18 cellular contexts compared by ENCODE assay signal in genomic region chr2:47307066-47307465, GRCh38.
DNase-seq lines count a peak whose midpoint lies in the region; ATAC-seq, FAIRE-seq and TF ChIP-seq lines count a peak whose summit lies in the region.
"Had no signal": no experiment of that assay in that cellular context is flagged by ENCODE, and none has a peak within 500 bp of the region (broad histone marks: within the 10 kb centered on the region; RNA-seq: fewer than 3 reads in every experiment).

No MANE protein-coding gene starts in this region.

- H3K9ac ChIP-seq in endothelial cell of umbilical vein (replicated peaks; ENCODE audit: extremely low read depth, insufficient read depth, low read length): no peak overlapping the region

- intact Hi-C loops in endothelial cell of umbilical vein (cut with micrococcal nuclease): no loop called here
- intact Hi-C loops in CD14-positive monocyte (cut with micrococcal nuclease): no loop called here
- intact Hi-C loops in thyroid gland (cut with DNase I): no loop called here

- TF ChIP-seq EP300 in A549 (IDR thresholded peaks at IDR 0.05) (no peak), Ishikawa (IDR thresholded peaks at IDR 0.05; ENCODE audit: borderline replicate concordance) (no peak)

- H3K36me3 ChIP-seq in endothelial cell of umbilical vein (ENCODE audit: control insufficient read depth in 2 of 2, extremely low read depth in 1 of 2, insufficient read depth in 2 of 2, low read length in 2 of 2): no peaks in the 10 kb centered on the region
- no peaks in the 10 kb centered on the region for H3K36me3 ChIP-seq in thyroid gland
- H3K36me3 ChIP-seq: uterus had no signal

- BruUV-seq in endothelial cell of umbilical vein (replicated peaks; lab: Mats Ljungman, UMichigan): no TSS peak

- TF ChIP-seq POLR2A in A549 (IDR thresholded peaks at IDR 0.05; ENCODE audit: low read length): no peak
- TF ChIP-seq POLR2A in endothelial cell of umbilical vein (IDR thresholded peaks at IDR 0.05; ENCODE audit: low read depth, low read length): no peak
- TF ChIP-seq POLR2A in thyroid gland (IDR thresholded peaks at IDR 0.05): no peak

- FAIRE-seq in A549 (lab: Jason Lieb, UNC): no peak
- FAIRE-seq in endothelial cell of umbilical vein (lab: Jason Lieb, UNC): no peak
- FAIRE-seq: G401.6, GM18507, small intestine had no signal

- peaks cover 0 to 1% of the 10 kb centered on the region in 2 experiments for H3K27me3 ChIP-seq in endothelial cell of umbilical vein (ENCODE audit: control insufficient read depth in 2 of 2, insufficient read depth in 2 of 2, low read length in 2 of 2)
- no peaks in the 10 kb centered on the region for H3K27me3 ChIP-seq in thyroid gland
- H3K27me3 ChIP-seq: uterus had no signal

- no peak overlapping the region for H2AFZ ChIP-seq in endothelial cell of umbilical vein (ENCODE audit: low read depth, low read length)

- POLR2A ChIA-PET in A549 (lab: Yijun Ruan, JAX) (no interaction called here), endothelial cell of umbilical vein (lab: Charles Lee) (no interaction called here)

- H3K4me3 ChIP-seq in A549 (no peak overlapping the region), endothelial cell of umbilical vein (replicated peaks in 1 of 3; ENCODE audit: insufficient read depth in 1 of 3, low read depth in 1 of 3, low read length in 3 of 3) (no peak overlapping the region), thyroid gland (replicated peaks in 1 of 3) (no peak overlapping the region)
- H3K4me3 ChIP-seq: uterus had no signal

- H4K20me1 ChIP-seq in endothelial cell of umbilical vein (replicated peaks; ENCODE audit: control insufficient read depth, extremely low read depth, insufficient read depth, low read length): no peaks in the 10 kb centered on the region

- no peaks in the 10 kb centered on the region for H3K9me1 ChIP-seq in endothelial cell of umbilical vein (replicated peaks; ENCODE audit: control insufficient read depth, extremely low read depth, insufficient read depth, low read length)

- no peaks in the 10 kb centered on the region for H3K9me3 ChIP-seq in A549
- no peaks in the 10 kb centered on the region for H3K9me3 ChIP-seq in endothelial cell of umbilical vein (replicated peaks; ENCODE audit: control insufficient read depth, insufficient read depth, low read length)
- no peaks in the 10 kb centered on the region for H3K9me3 ChIP-seq in thyroid gland
- H3K9me3 ChIP-seq: uterus had no signal

- dilution Hi-C loops in endothelial cell of umbilical vein (cut with MboI; ENCODE audit: extremely low pct_ligation_motif_present, low sequenced_read_pairs): no loop called here

- H3K4me1 ChIP-seq in A549: peaks cover 79% of the 10 kb centered on the region
- H3K4me1 ChIP-seq in endothelial cell of umbilical vein (ENCODE audit: control insufficient read depth, extremely low read depth, insufficient read depth, low read length): no peaks in the 10 kb centered on the region
- peaks cover 12 to 30% of the 10 kb centered on the region in 2 donors for H3K4me1 ChIP-seq in thyroid gland
- H3K4me1 ChIP-seq: uterus had no signal

- H3K4me2 ChIP-seq in A549 (no peak overlapping the region), endothelial cell of umbilical vein (ENCODE audit: insufficient read depth, low read length) (no peak overlapping the region)

- H3K27ac Mint-ChIP-seq in CD14-positive monocyte: no peak overlapping the region
- H3K27ac Mint-ChIP-seq: activated CD8-positive, alpha-beta memory T cell treated with anti-CD3 and anti-CD28 coated beads, Interleukin-2, amount 10 ng/mL, durations not matched to agents 7 days and 5 days; activated naive CD4-positive, alpha-beta T cell treated with anti-CD3 and anti-CD28 coated beads, Interleukin-2, amount 50 U/mL, for 72 hours had no signal

- CTCF ChIA-PET in A549 (lab: Yijun Ruan, JAX): interaction anchor here (0.7 to 9.8 kb wide), 7 partner anchors 8 to 124 kb away, joined by 3 to 113 read pairs (median 3); no protein-coding TSS in a partner anchor
- CTCF ChIA-PET in endothelial cell of umbilical vein (lab: Charles Lee): interaction anchor here (0.8 to 4.4 kb wide), 8 partner anchors 8 to 317 kb away, joined by 3 to 22 read pairs (median 3); no protein-coding TSS in a partner anchor

- H3K27me3 Mint-ChIP-seq in CD14-positive monocyte (ENCODE audit: low read depth in 3 of 3): peaks cover 0 to 2% (median 0%) of the 10 kb centered on the region in 3 donors
- H3K27me3 Mint-ChIP-seq: dendritic cell treated with granulocyte-macrophage colony-stimulating factor and Interleukin-4, amounts not matched to agents 40 ng/mL and 50 ng/mL, for 4 days had no signal

- no peak for ATAC-seq in A549
- ATAC-seq in GM18861 (IDR thresholded peaks at IDR 0.05; ENCODE audit: unreplicated experiment): no peak
- no peak for ATAC-seq in GM19455 (IDR thresholded peaks at IDR 0.05; ENCODE audit: unreplicated experiment)
- ATAC-seq: activated CD8-positive, alpha-beta memory T cell treated with anti-CD3 and anti-CD28 coated beads, Interleukin-2, amount 10 ng/mL, durations not matched to agents 7 days and 5 days; activated naive CD4-positive, alpha-beta T cell treated with anti-CD3 and anti-CD28 coated beads, Interleukin-2, amount 50 U/mL, for 72 hours had no signal

- H3K36me3 Mint-ChIP-seq in CD14-positive monocyte: peaks cover 2 to 5% of the 10 kb centered on the region in 2 donors
- H3K36me3 Mint-ChIP-seq: activated CD8-positive, alpha-beta memory T cell treated with anti-CD3 and anti-CD28 coated beads, Interleukin-2, amount 10 ng/mL, durations not matched to agents 7 days and 5 days; activated naive CD4-positive, alpha-beta T cell treated with anti-CD3 and anti-CD28 coated beads, Interleukin-2, amount 50 U/mL, for 72 hours had no signal

- H3K79me2 ChIP-seq in endothelial cell of umbilical vein (ENCODE audit: control insufficient read depth, insufficient read depth, low read length): no peaks in the 10 kb centered on the region

- no peaks in the 10 kb centered on the region for H3K9me3 Mint-ChIP-seq in CD14-positive monocyte
- H3K9me3 Mint-ChIP-seq: activated naive CD4-positive, alpha-beta T cell treated with anti-CD3 and anti-CD28 coated beads, Interleukin-2, amount 50 U/mL, for 72 hours; dendritic cell treated with granulocyte-macrophage colony-stimulating factor and Interleukin-4, amounts not matched to agents 40 ng/mL and 50 ng/mL, for 4 days had no signal

- no peak for TF ChIP-seq RAD21 in A549 (conservative IDR thresholded peaks at IDR 0.05 in 1 of 2, IDR thresholded peaks at IDR 0.05 in 1 of 2)
- no peak for TF ChIP-seq RAD21 in Ishikawa (IDR thresholded peaks at IDR 0.05; ENCODE audit: low read depth)

- H3K27ac ChIP-seq in A549: peak overlapping the region; percentile 78 to 83; a peak in 2 of 6 replicates
- H3K27ac ChIP-seq in endothelial cell of umbilical vein (ENCODE audit: insufficient read depth, low read depth, low read length): no peak overlapping the region
- no peak overlapping the region for H3K27ac ChIP-seq in thyroid gland
- H3K27ac ChIP-seq: uterus had no signal

- no peak for TF ChIP-seq CTCF in A549 (IDR thresholded peaks at IDR 0.05)
- no peak for TF ChIP-seq CTCF in endothelial cell of umbilical vein (IDR thresholded peaks at IDR 0.05; ENCODE audit: extremely low read depth in 1 of 2, insufficient read depth in 1 of 2, low read depth in 1 of 2, low read length in 2 of 2)
- no peak for TF ChIP-seq CTCF in CD14-positive monocyte (IDR thresholded peaks at IDR 0.05)
- TF ChIP-seq CTCF in thyroid gland (IDR thresholded peaks at IDR 0.05): no peak

- DNase-seq in A549 (ENCODE audit: low read depth in 1 of 2, low spot score in 1 of 2): no peak
- DNase-seq in NCI-H748 (lab: John Stamatoyannopoulos, UW; ENCODE audit: unreplicated experiment): peak; percentile 70
- DNase-seq in endothelial cell of umbilical vein (ENCODE audit: low read depth, low spot score): peak; percentile 7
- DNase-seq in CD14-positive monocyte (ENCODE audit: low spot score): no peak
- no peak for DNase-seq in thyroid gland
- DNase-seq: activated CD8-positive, alpha-beta memory T cell treated with anti-CD3 and anti-CD28 coated beads, Interleukin-2, amount 10 ng/mL, durations not matched to agents 7 days and 5 days; foreskin melanocyte; islet precursor cell; NCI-H1930; small intestine; uterus had no signal

- H3K4me1 Mint-ChIP-seq in CD14-positive monocyte: peaks cover 93% of the 10 kb centered on the region
- H3K4me1 Mint-ChIP-seq: activated CD8-positive, alpha-beta memory T cell treated with anti-CD3 and anti-CD28 coated beads, Interleukin-2, amount 10 ng/mL, durations not matched to agents 7 days and 5 days had no signal

- no peak overlapping the region for H3K4me3 Mint-ChIP-seq in CD14-positive monocyte
- H3K4me3 Mint-ChIP-seq: activated CD8-positive, alpha-beta memory T cell treated with anti-CD3 and anti-CD28 coated beads, Interleukin-2, amount 10 ng/mL, durations not matched to agents 7 days and 5 days; dendritic cell treated with granulocyte-macrophage colony-stimulating factor and Interleukin-4, amounts not matched to agents 40 ng/mL and 50 ng/mL, for 4 days had no signal

TF ChIP-seq in A549, 52 proteins besides CTCF, POLR2A, EP300 and RAD21:
- TF ChIP-seq BHLHE40 (IDR thresholded peaks at IDR 0.05; ENCODE audit: low read depth, low read length): no peak

TF ChIP-seq in Ishikawa, 13 proteins besides CTCF, POLR2A, EP300 and RAD21:
- TF ChIP-seq USF1 (IDR thresholded peaks at IDR 0.05): no peak
- peak; percentile 59 for TF ChIP-seq NFIC (IDR thresholded peaks at IDR 0.05)
- no peak for TF ChIP-seq TEAD4 (IDR thresholded peaks at IDR 0.05)
- TF ChIP-seq TCF12 (IDR thresholded peaks at IDR 0.05; ENCODE audit: low read depth): no peak

TF ChIP-seq in endothelial cell of umbilical vein, 7 proteins besides CTCF, POLR2A, EP300 and RAD21:
- no peak for TF ChIP-seq MAX (IDR thresholded peaks at IDR 0.05; ENCODE audit: insufficient read depth, insufficient read length)
- TF ChIP-seq FOS (IDR thresholded peaks at IDR 0.05; ENCODE audit: borderline replicate concordance, insufficient read depth, low read length): no peak
- no peak for TF ChIP-seq JUN (IDR thresholded peaks at IDR 0.05; ENCODE audit: borderline replicate concordance, insufficient read depth, insufficient read length, low read depth)
- no peak for TF ChIP-seq POLR2AphosphoS5 (IDR thresholded peaks at IDR 0.05; ENCODE audit: insufficient read depth, low read depth, low read length)
- TF ChIP-seq EZH2 (IDR thresholded peaks at IDR 0.05; ENCODE audit: borderline replicate concordance, low read depth, low read length, severe bottlenecking): no peak
- TF ChIP-seq MYC (IDR thresholded peaks at IDR 0.05; ENCODE audit: low read depth, low read length): no peak
- TF ChIP-seq GATA2 (IDR thresholded peaks at IDR 0.05; ENCODE audit: insufficient read depth, insufficient read length, low read depth, low read length): no peak

Comparison
In these comparisons a context has a peak if more than half of its experiments do, and no peak if none do; other contexts are left out.
1. DNase-seq: peak in NCI-H748 (single experiment) and endothelial cell of umbilical vein (single experiment); none in A549 (0 of 2), CD14-positive monocyte (single experiment) and thyroid gland (0 of 2).
2. H3K27ac ChIP-seq: peak in A549 (2 of 2); none in endothelial cell of umbilical vein (single experiment) and thyroid gland (0 of 3).